ENCODE assay signal across 35 cellular contexts in genomic region chr2:88078624-88079169, GRCh38. TPM values are rescaled to one million over a fixed set of nuclear protein-coding genes. Genes with fewer than 3 reads are reported as not detected.
"Had no signal": no experiment of that assay in that cellular context is flagged by ENCODE, and none has a peak within 500 bp of the region (broad histone marks: within the 10 kb centered on the region; RNA-seq: fewer than 3 reads in every experiment).

No MANE protein-coding gene starts in this region.

- DNase-seq: activated CD4-positive, alpha-beta T cell treated with anti-CD3 and anti-CD28 coated beads for 1 hour; activated CD4-positive, alpha-beta T cell treated with anti-CD3 and anti-CD28 coated beads, Interleukin-2, amount 10 ng/mL, durations not matched to agents 24 days and 14 days; activated CD4-positive, alpha-beta T cell treated with anti-CD3 and anti-CD28 coated beads, Interleukin-2, amount 50 U/mL, for 48 hours; activated CD8-positive, alpha-beta memory T cell treated with anti-CD3 and anti-CD28 coated beads, Interleukin-2, amount 10 ng/mL, durations not matched to agents 7 days and 5 days; activated effector memory CD4-positive, alpha-beta T cell treated with anti-CD3 and anti-CD28 coated beads, Interleukin-2, amount 50 U/mL, for 16 hours; activated naive CD4-positive, alpha-beta T cell treated with Interleukin-2 at 50 U/mL for 16 hours; activated naive CD8-positive, alpha-beta T cell treated with anti-CD3 and anti-CD28 coated beads, Interleukin-2, amount 50 U/mL, for 24 hours; activated T-cell treated with anti-CD3 and anti-CD28 coated beads, Interleukin-2, amount 50 U/mL, for 24 hours; amygdala; caudate nucleus; MV-4-11; NCI-H1092 treated with DMSO at 0.1 percent for 48 hours; NCI-H1417 treated with DMSO at 0.1 percent for 48 hours; NCI-H1694; NCI-H2029; NCI-H2107; NCI-H2171 treated with DMSO at 0.1 percent for 48 hours; NCI-H226; NCI-H526; NCI-H774; NK-92 treated with Interleukin-12 subunit alpha and Interleukin-12 subunit beta, amount 100 ng/mL, for 24 hours; OCI-M1; RPMI8226; SJCRH30; T-helper 17 cell; T-helper 9 cell had no signal

- H3K9ac ChIP-seq: KMS-11 had no signal

- H3K9me3 ChIP-seq: SJCRH30 had no signal

- H3K27me3 Mint-ChIP-seq: activated naive CD8-positive, alpha-beta T cell treated with anti-CD3 and anti-CD28 coated beads, Interleukin-2, amount 50 U/mL, for 24 hours; activated T-cell treated with anti-CD3 and anti-CD28 coated beads, Interleukin-2, amount 50 U/mL, for 24 hours; brain had no signal

- H3K36me3 ChIP-seq: SJCRH30 had no signal

- H3K9me3 Mint-ChIP-seq: activated CD4-positive, alpha-beta T cell treated with anti-CD3 and anti-CD28 coated beads, Interleukin-2, amount 10 ng/mL, durations not matched to agents 24 days and 14 days; activated naive CD4-positive, alpha-beta T cell treated with anti-CD3 and anti-CD28 coated beads, Interleukin-2, amount 50 U/mL, for 72 hours; activated naive CD8-positive, alpha-beta T cell treated with anti-CD3 and anti-CD28 coated beads, Interleukin-2, amount 50 U/mL, for 24 hours; activated T-cell treated with anti-CD3 and anti-CD28 coated beads, Interleukin-2, amount 50 U/mL, for 24 hours had no signal

- H3K4me3 ChIP-seq: SJCRH30 had no signal

- ATAC-seq: activated CD8-positive, alpha-beta memory T cell treated with anti-CD3 and anti-CD28 coated beads, Interleukin-2, amount 10 ng/mL, durations not matched to agents 7 days and 5 days; activated naive CD4-positive, alpha-beta T cell treated with anti-CD3 and anti-CD28 coated beads, Interleukin-2, amount 50 U/mL, for 72 hours; activated naive CD8-positive, alpha-beta T cell treated with anti-CD3 and anti-CD28 coated beads, Interleukin-2, amount 50 U/mL, for 24 hours; Panc1; T-helper 17 cell; WTC11 had no signal

- H3K4me3 Mint-ChIP-seq: activated CD4-positive, alpha-beta T cell treated with anti-CD3 and anti-CD28 coated beads, Interleukin-2, amount 10 ng/mL, durations not matched to agents 24 days and 14 days; activated CD8-positive, alpha-beta memory T cell treated with anti-CD3 and anti-CD28 coated beads, Interleukin-2, amount 10 ng/mL, durations not matched to agents 7 days and 5 days; activated naive CD8-positive, alpha-beta T cell treated with anti-CD3 and anti-CD28 coated beads, Interleukin-2, amount 50 U/mL, for 24 hours; activated T-cell treated with anti-CD3 and anti-CD28 coated beads, Interleukin-2, amount 50 U/mL, for 24 hours; brain; T-helper 17 cell; WTC11 had no signal

- H3K36me3 Mint-ChIP-seq: activated CD8-positive, alpha-beta memory T cell treated with anti-CD3 and anti-CD28 coated beads, Interleukin-2, amount 10 ng/mL, durations not matched to agents 7 days and 5 days; activated naive CD4-positive, alpha-beta T cell treated with anti-CD3 and anti-CD28 coated beads, Interleukin-2, amount 50 U/mL, for 72 hours; brain; WTC11 had no signal

- H3K27ac Mint-ChIP-seq: activated CD4-positive, alpha-beta T cell treated with anti-CD3 and anti-CD28 coated beads, Interleukin-2, amount 10 ng/mL, durations not matched to agents 24 days and 14 days; activated CD8-positive, alpha-beta memory T cell treated with anti-CD3 and anti-CD28 coated beads, Interleukin-2, amount 10 ng/mL, durations not matched to agents 7 days and 5 days; activated naive CD4-positive, alpha-beta T cell treated with anti-CD3 and anti-CD28 coated beads, Interleukin-2, amount 50 U/mL, for 72 hours; activated naive CD8-positive, alpha-beta T cell treated with anti-CD3 and anti-CD28 coated beads, Interleukin-2, amount 50 U/mL, for 24 hours; activated T-cell treated with anti-CD3 and anti-CD28 coated beads, Interleukin-2, amount 50 U/mL, for 24 hours; T-helper 17 cell; WTC11 had no signal

- H3K4me1 Mint-ChIP-seq: activated CD4-positive, alpha-beta T cell treated with anti-CD3 and anti-CD28 coated beads, Interleukin-2, amount 10 ng/mL, durations not matched to agents 24 days and 14 days; activated CD8-positive, alpha-beta memory T cell treated with anti-CD3 and anti-CD28 coated beads, Interleukin-2, amount 10 ng/mL, durations not matched to agents 7 days and 5 days; activated naive CD8-positive, alpha-beta T cell treated with anti-CD3 and anti-CD28 coated beads, Interleukin-2, amount 50 U/mL, for 24 hours; T-helper 17 cell had no signal

- H3K27me3 ChIP-seq: SJCRH30 had no signal

- H3K27ac ChIP-seq: KMS-11, SJCRH30 had no signal

RNA-seq across cellular contexts. Expression of gene SMYD1, which starts 11.1 kb away (rescaled TPM):
- total RNA-seq: activated CD4-positive, alpha-beta T cell treated with anti-CD3 and anti-CD28 coated beads, Interleukin-2, amount 10 ng/mL, durations not matched to agents 24 days and 14 days; activated CD8-positive, alpha-beta memory T cell treated with anti-CD3 and anti-CD28 coated beads, Interleukin-2, amount 10 ng/mL, durations not matched to agents 7 days and 5 days; activated naive CD4-positive, alpha-beta T cell treated with anti-CD3 and anti-CD28 coated beads, Interleukin-2, amount 50 U/mL, for 72 hours; astrocyte; MCF 10A; NCI-H460; T-helper 17 cell; WTC11 had no signal

RNA-seq across cellular contexts. Expression of gene FABP1, which starts 49.2 kb away (rescaled TPM):
- total RNA-seq: activated CD4-positive, alpha-beta T cell treated with anti-CD3 and anti-CD28 coated beads, Interleukin-2, amount 10 ng/mL, durations not matched to agents 24 days and 14 days; activated CD8-positive, alpha-beta memory T cell treated with anti-CD3 and anti-CD28 coated beads, Interleukin-2, amount 10 ng/mL, durations not matched to agents 7 days and 5 days; activated naive CD4-positive, alpha-beta T cell treated with anti-CD3 and anti-CD28 coated beads, Interleukin-2, amount 50 U/mL, for 72 hours; astrocyte; MCF 10A; NCI-H460; Right ventricle myocardium inferior; T-helper 17 cell had no signal
